19 cellular contexts compared by ENCODE assay signal in genomic region chr5:121292664-121293063, GRCh38.
"Had no signal": no experiment of that assay in that cellular context is flagged by ENCODE, and none has a peak within 500 bp of the region (broad histone marks: within the 10 kb centered on the region; RNA-seq: fewer than 3 reads in every experiment).

No MANE protein-coding gene starts in this region.

- H3K4me3 ChIP-seq: body of pancreas, colonic mucosa, esophagus muscularis mucosa, ovary, right lobe of liver, smooth muscle cell had no signal

- ATAC-seq: activated CD4-positive, alpha-beta T cell treated with anti-CD3 and anti-CD28 coated beads for 36 hours; activated naive CD4-positive, alpha-beta T cell treated with anti-CD3 and anti-CD28 coated beads, Interleukin-2, amount 50 U/mL, for 72 hours; activated T-cell treated with anti-CD3 and anti-CD28 coated beads, Interleukin-2, amount 50 U/mL, for 4 hours; body of pancreas; left lobe of liver; right lobe of liver; stimulated activated naive CD8-positive, alpha-beta T cell treated with anti-CD3 and anti-CD28 coated beads, Interleukin-15, Interleukin-2, amounts not matched to agents 100 U/mL and 50 U/mL, for 24 hours had no signal

- H3K4me1 ChIP-seq: body of pancreas, colonic mucosa, esophagus muscularis mucosa, right lobe of liver had no signal

- H3K36me3 ChIP-seq: colonic mucosa, esophagus muscularis mucosa, ovary, right lobe of liver, WERI-Rb-1 had no signal

- H3K27me3 ChIP-seq: body of pancreas, colonic mucosa, esophagus muscularis mucosa, ovary, right lobe of liver had no signal

- H3K9me3 ChIP-seq: body of pancreas, colonic mucosa, esophagus muscularis mucosa, ovary, right lobe of liver had no signal

- H3K27ac ChIP-seq: body of pancreas, colonic mucosa, esophagus muscularis mucosa, ovary, right lobe of liver, WERI-Rb-1 had no signal

- DNase-seq: activated CD4-positive, alpha-beta memory T cell treated with anti-CD3 and anti-CD28 coated beads, Interleukin-2, amount 10 ng/mL, durations not matched to agents 7 days and 5 days; activated CD4-positive, alpha-beta T cell treated with anti-CD3 and anti-CD28 coated beads for 36 hours; activated effector memory CD4-positive, alpha-beta T cell treated with anti-CD3 and anti-CD28 coated beads, Interleukin-2, amount 50 U/mL, for 16 hours; activated T-cell treated with anti-CD3 and anti-CD28 coated beads, Interleukin-2, amount 50 U/mL, for 4 hours; amniotic stem cell; body of pancreas; caudate nucleus; colonic mucosa; hippocampal formation; midbrain; ovary; right lobe of liver; stimulated activated naive CD8-positive, alpha-beta T cell treated with anti-CD3 and anti-CD28 coated beads, Interleukin-15, Interleukin-2, amounts not matched to agents 100 U/mL and 50 U/mL, for 24 hours; trophoblast cell; WERI-Rb-1 had no signal

- H3K4me2 ChIP-seq: smooth muscle cell had no signal
